1 cellular context compared by ENCODE assay signal in the genomic region with DNA sequence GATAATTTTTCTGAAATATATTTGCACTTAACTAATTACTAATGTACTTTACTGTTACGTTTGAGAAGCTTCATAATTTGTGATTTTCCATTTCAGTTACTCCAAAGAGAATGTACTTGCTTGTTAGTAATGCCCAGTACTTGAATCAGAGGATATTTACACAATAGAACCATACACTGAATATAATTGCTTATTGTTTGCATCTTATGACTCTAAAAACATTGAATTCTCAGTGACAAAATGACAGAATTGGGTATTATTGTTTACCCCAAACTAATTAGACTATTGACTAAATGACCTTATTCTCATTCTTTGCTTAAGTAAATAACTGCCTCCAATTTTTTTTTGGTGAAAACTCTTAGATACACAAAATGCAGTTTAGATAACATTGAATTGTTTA.
TF ChIP-seq lines count a peak whose summit lies in the region.

No MANE protein-coding gene starts in this region.

TF ChIP-seq in GM23338, 12 proteins besides CTCF, POLR2A, EP300 and RAD21 (continued from another document):
- TF ChIP-seq JUNB (IDR thresholded peaks at IDR 0.05; ENCODE audit: unreplicated experiment), result no peak
- TF ChIP-seq POLR2AphosphoS5 (IDR thresholded peaks at IDR 0.05; ENCODE audit: low read depth), result no peak
- no peak for TF ChIP-seq REST (IDR thresholded peaks at IDR 0.05; ENCODE audit: unreplicated experiment)
- TF ChIP-seq STAT1 (IDR thresholded peaks at IDR 0.05; ENCODE audit: unreplicated experiment), result no peak
- no peak for TF ChIP-seq CREB1 (CRISPR knock-in tag; IDR thresholded peaks at IDR 0.05; ENCODE audit: low read depth)
- no peak for TF ChIP-seq EZH2phosphoT487 (IDR thresholded peaks at IDR 0.05; ENCODE audit: unreplicated experiment)
